38 cellular contexts compared by ENCODE assay signal in the genomic region with DNA sequence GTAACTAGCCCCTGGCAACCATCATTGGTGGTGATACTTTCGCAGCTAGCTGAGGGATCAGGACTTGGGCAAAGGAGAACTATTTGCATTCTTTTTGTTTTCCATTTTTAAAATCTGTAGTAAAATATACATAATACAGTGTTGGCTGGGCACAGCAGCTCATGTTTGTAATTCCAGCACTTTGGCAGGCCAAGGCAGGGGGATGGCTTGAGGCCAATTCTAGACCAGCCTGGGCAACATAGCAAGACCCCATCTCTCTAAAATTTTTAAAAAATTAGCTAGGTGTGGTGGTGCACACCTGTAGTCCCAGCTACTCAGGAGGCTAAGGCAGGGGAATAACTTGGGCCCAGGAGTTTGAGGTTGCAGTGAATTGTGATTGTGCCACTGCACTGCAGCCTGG.
"Had no signal": no experiment of that assay in that cellular context is flagged by ENCODE, and none has a peak within 500 bp of the region (broad histone marks: within the 10 kb centered on the region; RNA-seq: fewer than 3 reads in every experiment).

No MANE protein-coding gene starts in this region.

- H3K27me3 Mint-ChIP-seq: activated CD4-positive, alpha-beta memory T cell treated with anti-CD3 and anti-CD28 coated beads, Interleukin-2, amount 10 ng/mL, durations not matched to agents 7 days and 5 days; activated CD4-positive, alpha-beta T cell treated with anti-CD3 and anti-CD28 coated beads for 36 hours; activated CD4-positive, alpha-beta T cell treated with anti-CD3 and anti-CD28 coated beads, Interleukin-2, amount 10 ng/mL, durations not matched to agents 7 days and 5 days; activated CD8-positive, alpha-beta memory T cell treated with anti-CD3 and anti-CD28 coated beads, Interleukin-2, amount 10 ng/mL, durations not matched to agents 7 days and 5 days; activated naive CD4-positive, alpha-beta T cell treated with anti-CD3 and anti-CD28 coated beads, Interleukin-2, amount 10 ng/mL, durations not matched to agents 7 days and 5 days; activated naive CD4-positive, alpha-beta T cell treated with anti-CD3 and anti-CD28 coated beads, Interleukin-2, amount 50 U/mL, for 24 hours; activated naive CD8-positive, alpha-beta T cell; activated naive CD8-positive, alpha-beta T cell treated with anti-CD3 and anti-CD28 coated beads, Interleukin-2, amount 10 ng/mL, durations not matched to agents 7 days and 5 days; activated naive CD8-positive, alpha-beta T cell treated with anti-CD3 and anti-CD28 coated beads, Interleukin-2, amount 50 U/mL, for 24 hours; activated T-cell treated with anti-CD3 and anti-CD28 coated beads, Interleukin-2, amount 50 U/mL, for 24 hours; brain; central memory CD8-positive, alpha-beta T cell had no signal

- H3K27ac Mint-ChIP-seq: activated CD4-positive, alpha-beta memory T cell treated with anti-CD3 and anti-CD28 coated beads, Interleukin-2, amount 10 ng/mL, durations not matched to agents 7 days and 5 days; activated CD4-positive, alpha-beta T cell treated with anti-CD3 and anti-CD28 coated beads for 36 hours; activated CD4-positive, alpha-beta T cell treated with anti-CD3 and anti-CD28 coated beads, Interleukin-2, amount 10 ng/mL, durations not matched to agents 7 days and 5 days; activated CD8-positive, alpha-beta memory T cell treated with anti-CD3 and anti-CD28 coated beads, Interleukin-2, amount 10 ng/mL, durations not matched to agents 7 days and 5 days; activated CD8-positive, alpha-beta T cell treated with anti-CD3 and anti-CD28 coated beads, Interleukin-2, amount 10 ng/mL, durations not matched to agents 7 days and 5 days; activated naive CD4-positive, alpha-beta T cell treated with anti-CD3 and anti-CD28 coated beads, Interleukin-2, amount 10 ng/mL, durations not matched to agents 7 days and 5 days; activated naive CD8-positive, alpha-beta T cell; activated naive CD8-positive, alpha-beta T cell treated with anti-CD3 and anti-CD28 coated beads, Interleukin-2, amount 10 ng/mL, durations not matched to agents 7 days and 5 days; activated naive CD8-positive, alpha-beta T cell treated with anti-CD3 and anti-CD28 coated beads, Interleukin-2, amount 50 U/mL, for 24 hours; activated T-cell treated with anti-CD3 and anti-CD28 coated beads, Interleukin-2, amount 50 U/mL, for 24 hours; activated T-helper 2 cell treated with anti-CD3 and anti-CD28 coated beads, Interferon-gamma antibody, Interleukin-2, Interleukin-4, amounts not matched to agents 10 μg/mL and 5 μg/mL and 100 μg/mL, durations not matched to agents 14 hours and 24 hours and 36 hours; brain; T-helper 1 cell treated with Interleukin-12 subunit alpha and Interleukin-12 subunit beta and Interleukin-4 antibody, amounts not matched to agents 30 μg/mL and 1 μg/mL, for 36 hours; T-helper 2 cell treated with Interferon-gamma antibody and Interleukin-4, amounts not matched to agents 5 μg/mL and 100 μg/mL, for 36 hours had no signal

- FAIRE-seq: bronchial epithelial cell, TTC549 had no signal

- H3K4me3 Mint-ChIP-seq: activated CD4-positive, alpha-beta memory T cell treated with anti-CD3 and anti-CD28 coated beads, Interleukin-2, amount 10 ng/mL, durations not matched to agents 7 days and 5 days; activated CD4-positive, alpha-beta T cell treated with anti-CD3 and anti-CD28 coated beads for 36 hours; activated CD4-positive, alpha-beta T cell treated with anti-CD3 and anti-CD28 coated beads, Interleukin-2, amount 10 ng/mL, durations not matched to agents 7 days and 5 days; activated CD8-positive, alpha-beta memory T cell treated with anti-CD3 and anti-CD28 coated beads, Interleukin-2, amount 10 ng/mL, durations not matched to agents 7 days and 5 days; activated CD8-positive, alpha-beta T cell treated with anti-CD3 and anti-CD28 coated beads, Interleukin-2, amount 10 ng/mL, durations not matched to agents 7 days and 5 days; activated naive CD4-positive, alpha-beta T cell treated with anti-CD3 and anti-CD28 coated beads, Interleukin-2, amount 10 ng/mL, durations not matched to agents 7 days and 5 days; activated naive CD4-positive, alpha-beta T cell treated with anti-CD3 and anti-CD28 coated beads, Interleukin-2, amount 50 U/mL, for 24 hours; activated naive CD8-positive, alpha-beta T cell; activated naive CD8-positive, alpha-beta T cell treated with anti-CD3 and anti-CD28 coated beads, Interleukin-2, amount 10 ng/mL, durations not matched to agents 7 days and 5 days; activated naive CD8-positive, alpha-beta T cell treated with anti-CD3 and anti-CD28 coated beads, Interleukin-2, amount 50 U/mL, for 24 hours; activated T-cell treated with anti-CD3 and anti-CD28 coated beads, Interleukin-2, amount 50 U/mL, for 24 hours; brain; central memory CD8-positive, alpha-beta T cell; T-helper 1 cell treated with Interleukin-12 subunit alpha and Interleukin-12 subunit beta and Interleukin-4 antibody, amounts not matched to agents 30 μg/mL and 1 μg/mL, for 36 hours; T-helper 2 cell treated with Interferon-gamma antibody and Interleukin-4, amounts not matched to agents 5 μg/mL and 100 μg/mL, for 36 hours had no signal

- H3K9me3 Mint-ChIP-seq: activated CD4-positive, alpha-beta memory T cell treated with anti-CD3 and anti-CD28 coated beads, Interleukin-2, amount 10 ng/mL, durations not matched to agents 7 days and 5 days; activated CD4-positive, alpha-beta T cell treated with anti-CD3 and anti-CD28 coated beads, Interleukin-2, amount 10 ng/mL, durations not matched to agents 7 days and 5 days; activated naive CD4-positive, alpha-beta T cell treated with anti-CD3 and anti-CD28 coated beads, Interleukin-2, amount 10 ng/mL, durations not matched to agents 7 days and 5 days; activated naive CD4-positive, alpha-beta T cell treated with anti-CD3 and anti-CD28 coated beads, Interleukin-2, amount 50 U/mL, for 24 hours; activated naive CD8-positive, alpha-beta T cell treated with anti-CD3 and anti-CD28 coated beads, Interleukin-2, amount 10 ng/mL, durations not matched to agents 7 days and 5 days; activated naive CD8-positive, alpha-beta T cell treated with anti-CD3 and anti-CD28 coated beads, Interleukin-2, amount 50 U/mL, for 24 hours; activated T-cell treated with anti-CD3 and anti-CD28 coated beads, Interleukin-2, amount 50 U/mL, for 24 hours; activated T-helper 2 cell treated with anti-CD3 and anti-CD28 coated beads, Interferon-gamma antibody, Interleukin-2, Interleukin-4, amounts not matched to agents 10 μg/mL and 5 μg/mL and 100 μg/mL, durations not matched to agents 14 hours and 24 hours and 36 hours; brain; central memory CD8-positive, alpha-beta T cell; T-helper 1 cell treated with Interleukin-12 subunit alpha and Interleukin-12 subunit beta and Interleukin-4 antibody, amounts not matched to agents 30 μg/mL and 1 μg/mL, for 36 hours; T-helper 2 cell treated with Interferon-gamma antibody and Interleukin-4, amounts not matched to agents 5 μg/mL and 100 μg/mL, for 36 hours had no signal

- H3K9me3 ChIP-seq: ascending aorta had no signal

- H3K36me3 ChIP-seq: ascending aorta, cardiac muscle cell had no signal

- H3K27me3 ChIP-seq: ascending aorta, cardiac muscle cell had no signal

- H3K4me3 ChIP-seq: ascending aorta, cardiac muscle cell had no signal

- H3K27ac ChIP-seq: ascending aorta, cardiac muscle cell, VCaP had no signal

- H3K4me1 ChIP-seq: ascending aorta had no signal

- ATAC-seq: activated CD4-positive, alpha-beta T cell treated with anti-CD3 and anti-CD28 coated beads for 36 hours; activated CD4-positive, CD25-positive, alpha-beta regulatory T cell treated with anti-CD3 and anti-CD28 coated beads, Interleukin-2, amount 50 U/mL, for 24 hours; activated CD8-positive, alpha-beta memory T cell treated with anti-CD3 and anti-CD28 coated beads, Interleukin-2, amount 10 ng/mL, durations not matched to agents 7 days and 5 days; activated CD8-positive, alpha-beta T cell treated with anti-CD3 and anti-CD28 coated beads, Interleukin-2, amount 10 ng/mL, durations not matched to agents 7 days and 5 days; activated naive CD8-positive, alpha-beta T cell treated with anti-CD3 and anti-CD28 coated beads, Interleukin-2, amount 50 U/mL, for 24 hours had no signal

- DNase-seq: activated CD4-positive, alpha-beta memory T cell treated with anti-CD3 and anti-CD28 coated beads, Interleukin-2, amount 10 ng/mL, durations not matched to agents 7 days and 5 days; activated CD4-positive, alpha-beta T cell treated with anti-CD3 and anti-CD28 coated beads for 1 hour; activated CD4-positive, alpha-beta T cell treated with anti-CD3 and anti-CD28 coated beads for 36 hours; activated CD4-positive, alpha-beta T cell treated with anti-CD3 and anti-CD28 coated beads for 48 hours; activated CD4-positive, alpha-beta T cell treated with anti-CD3 and anti-CD28 coated beads, Interleukin-2, amount 10 ng/mL, durations not matched to agents 7 days and 5 days; activated CD4-positive, alpha-beta T cell treated with anti-CD3 and anti-CD28 coated beads, Interleukin-2, amount 50 U/mL, for 48 hours; activated CD4-positive, CD25-positive, alpha-beta regulatory T cell; activated CD8-positive, alpha-beta memory T cell treated with anti-CD3 and anti-CD28 coated beads for 24 hours; activated CD8-positive, alpha-beta memory T cell treated with anti-CD3 and anti-CD28 coated beads, Interleukin-2, amount 10 ng/mL, durations not matched to agents 7 days and 5 days; activated CD8-positive, alpha-beta memory T cell treated with anti-CD3 and anti-CD28 coated beads, Interleukin-2, amount 50 U/mL, for 48 hours; activated CD8-positive, alpha-beta T cell treated with anti-CD3 and anti-CD28 coated beads, Interleukin-2, amount 10 ng/mL, durations not matched to agents 7 days and 5 days; activated effector memory CD4-positive, alpha-beta T cell treated with Interleukin-2 at 50 U/mL for 16 hours; activated gamma-delta T cell; activated naive CD4-positive, alpha-beta T cell treated with anti-CD3 and anti-CD28 coated beads, Interleukin-2, amount 10 ng/mL, durations not matched to agents 7 days and 5 days; activated naive CD4-positive, alpha-beta T cell treated with Interleukin-2 at 50 U/mL for 16 hours; activated naive CD8-positive, alpha-beta T cell treated with anti-CD3 and anti-CD28 coated beads, Interleukin-2, amount 10 ng/mL, durations not matched to agents 7 days and 5 days; activated naive CD8-positive, alpha-beta T cell treated with anti-CD3 and anti-CD28 coated beads, Interleukin-2, amount 50 U/mL, for 24 hours; activated T-cell treated with anti-CD3 and anti-CD28 coated beads, Interleukin-2, amount 50 U/mL, for 24 hours; activated T-cell treated with anti-CD3 and anti-CD28 coated beads, Interleukin-2, amount 50 U/mL, for 48 hours; amygdala; anterior cingulate cortex; caudate nucleus; cerebellar nuclear complex; T-helper 2 cell; T-helper 9 cell had no signal
